ENCODE assay signal across 10 cellular contexts in genomic region chr12:6963016-6963731, GRCh38. TPM values are rescaled to one million over a fixed set of nuclear protein-coding genes. Genes with fewer than 3 reads are reported as not detected.
DNase-seq lines count a peak whose midpoint lies in the region; ATAC-seq and TF ChIP-seq lines count a peak whose summit lies in the region.
"Had no signal": no experiment of that assay in that cellular context is flagged by ENCODE, and none has a peak within 500 bp of the region (broad histone marks: within the 10 kb centered on the region; RNA-seq: fewer than 3 reads in every experiment).

No MANE protein-coding gene starts in this region.

- H3K36me3 ChIP-seq in neural progenitor cell (no peaks in the 10 kb centered on the region), HAP-1 (replicated peaks) (peaks cover 37% of the 10 kb centered on the region)

- peak overlapping the region; percentile 63 for H3K4me2 ChIP-seq in neural progenitor cell

- H4K20me1 ChIP-seq in neural progenitor cell (ENCODE audit: low read depth): no peaks in the 10 kb centered on the region

- H3K9me3 Mint-ChIP-seq in neural progenitor cell (no peaks in the 10 kb centered on the region), nephron progenitor cell (no peaks in the 10 kb centered on the region)

- H3F3A ChIP-seq in neural progenitor cell (ENCODE audit: low read depth): peaks cover 66% of the 10 kb centered on the region

- H3K4me1 Mint-ChIP-seq in neural progenitor cell: peaks cover 38% of the 10 kb centered on the region
- H3K4me1 Mint-ChIP-seq in nephron progenitor cell: peaks cover 49% of the 10 kb centered on the region

- H3K27ac Mint-ChIP-seq in neural progenitor cell: no peak overlapping the region
- no peak overlapping the region for H3K27ac Mint-ChIP-seq in nephron progenitor cell

- peak; percentile 80 for DNase-seq in DMS153 treated with DMSO at 0.1 percent for 48 hours (lab: John Stamatoyannopoulos, UW; ENCODE audit: unreplicated experiment)
- peak; percentile 77 for DNase-seq in NCI-H187 treated with DMSO at 0.1 percent for 48 hours (lab: John Stamatoyannopoulos, UW)
- peak; percentile 74 for DNase-seq in coronary artery (ENCODE audit: low spot score)
- no peak for DNase-seq in neural progenitor cell (ENCODE audit: low spot score)
- DNase-seq in HAP-1 (ENCODE audit: low spot score in 2 of 2): no peak
- no peak for DNase-seq in nephron progenitor cell
- DNase-seq in SIG-M5 treated with dmso at 0.1 percent for 504 hours (lab: John Stamatoyannopoulos, UW; ENCODE audit: unreplicated experiment): no peak
- DNase-seq: T-helper 9 cell had no signal

- no peak overlapping the region for H3K9ac ChIP-seq in neural progenitor cell

- H3K4me3 Mint-ChIP-seq in neural progenitor cell (no peak overlapping the region), nephron progenitor cell (no peak overlapping the region)

- TF ChIP-seq CTCF in coronary artery (IDR thresholded peaks at IDR 0.05): no peak
- TF ChIP-seq CTCF in neural progenitor cell (IDR thresholded peaks at IDR 0.05): no peak
- no peak for TF ChIP-seq CTCF in nephron progenitor cell (IDR thresholded peaks at IDR 0.05)

- H3K27ac ChIP-seq in coronary artery (peak overlapping the region in 1 of 2 donors; percentile 13), neural progenitor cell (no peak overlapping the region)

- H3K27me3 ChIP-seq in neural progenitor cell: no peaks in the 10 kb centered on the region
- no peaks in the 10 kb centered on the region for H3K27me3 ChIP-seq in HAP-1 (ENCODE audit: low read depth)

- no peak for ATAC-seq in HG02852 (IDR thresholded peaks at IDR 0.05; ENCODE audit: unreplicated experiment)

- in situ Hi-C loops in HAP-1 (cut with MboI; ENCODE audit: low sequenced_read_pairs): no loop called here

- H2AFZ ChIP-seq in neural progenitor cell (replicated peaks): peak overlapping the region; percentile 46

- H3K4me3 ChIP-seq in coronary artery (no peak overlapping the region), neural progenitor cell (no peak overlapping the region), HAP-1 (no peak overlapping the region)

- H3K27me3 Mint-ChIP-seq in neural progenitor cell (ENCODE audit: insufficient read depth, low read depth): peaks cover 11% of the 10 kb centered on the region
- H3K27me3 Mint-ChIP-seq in nephron progenitor cell (ENCODE audit: low read depth, poor library complexity): no peaks in the 10 kb centered on the region

- H3K36me3 Mint-ChIP-seq in neural progenitor cell (peaks cover 11% of the 10 kb centered on the region), nephron progenitor cell (ENCODE audit: low read depth) (peaks cover 28% of the 10 kb centered on the region)

- H3K9me3 ChIP-seq in neural progenitor cell (ENCODE audit: low read depth) (no peaks in the 10 kb centered on the region), HAP-1 (no peaks in the 10 kb centered on the region)

- peaks cover 7% of the 10 kb centered on the region for H3K79me2 ChIP-seq in neural progenitor cell (ENCODE audit: low read depth)

- peaks cover 20% of the 10 kb centered on the region for H3K4me1 ChIP-seq in neural progenitor cell
- H3K4me1 ChIP-seq in HAP-1: peaks cover 19% of the 10 kb centered on the region

RNA-seq across cellular contexts. Expression of gene PHB2, which starts 7.3 kb away (rescaled TPM):
- total RNA-seq in neural progenitor cell (ENCODE audit: low replicate concordance): 214 and 291 TPM in 2 replicates

RNA-seq across cellular contexts. Expression of gene EMG1, which starts 7.5 kb away (rescaled TPM):
- 27.3 and 32.0 TPM in 2 replicates for total RNA-seq in neural progenitor cell (ENCODE audit: low replicate concordance)

RNA-seq across cellular contexts. Expression of gene PTPN6, which starts 12.0 kb away (rescaled TPM):
- total RNA-seq in neural progenitor cell (ENCODE audit: low replicate concordance): 4.4 and 6.0 TPM in 2 replicates

RNA-seq across cellular contexts. Expression of gene C12orf57, which starts 19.4 kb away (rescaled TPM):
- total RNA-seq in neural progenitor cell (ENCODE audit: low replicate concordance): 314 and 399 TPM in 2 replicates

RNA-seq across cellular contexts. Expression of gene RNU7-1, which starts 19.6 kb away (rescaled TPM):
- total RNA-seq in neural progenitor cell (ENCODE audit: low replicate concordance): not detected in 2 replicates
- total RNA-seq: temporal lobe had no signal

Comparison
In these comparisons a context has a peak if more than half of its experiments do, and no peak if none do; other contexts are left out.
1. DNase-seq: peak in DMS153 treated with DMSO at 0.1 percent for 48 hours (single experiment), NCI-H187 treated with DMSO at 0.1 percent for 48 hours (single experiment) and coronary artery (single experiment); none in neural progenitor cell (single experiment), HAP-1 (0 of 2), nephron progenitor cell (single experiment) and SIG-M5 treated with dmso at 0.1 percent for 504 hours (single experiment).